In the genomic region with DNA sequence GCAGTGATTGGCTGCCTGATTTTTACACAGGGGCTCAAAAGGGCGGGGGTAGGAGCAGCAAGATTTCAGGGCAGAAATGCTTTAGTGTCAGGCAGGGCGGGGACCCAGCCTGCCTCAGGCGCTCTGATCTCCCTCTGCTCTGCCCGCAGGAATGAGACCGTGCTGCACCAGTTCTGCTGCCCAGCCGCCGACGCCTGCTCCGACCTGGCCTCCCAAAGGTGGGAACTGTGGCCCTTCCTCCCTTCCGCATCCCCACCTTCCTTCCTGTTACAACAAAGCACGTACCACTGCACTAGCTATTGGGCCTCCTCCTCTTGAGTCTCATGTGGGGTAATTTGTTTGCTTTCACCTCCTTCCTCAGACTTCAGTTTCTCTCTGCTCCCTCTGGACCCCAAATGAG, we compare ENCODE assay signal across 24 cellular contexts. TPM values are rescaled to one million over a fixed set of nuclear protein-coding genes. Genes with fewer than 3 reads are reported as not detected.
A peak's percentile ranks its signal among the peaks of the same experiment; 100 is the strongest.
DNase-seq lines count a peak whose midpoint lies in the region; ATAC-seq and TF ChIP-seq lines count a peak whose summit lies in the region.
"Had no signal": no experiment of that assay in that cellular context is flagged by ENCODE, and none has a peak within 500 bp of the region (broad histone marks: within the 10 kb centered on the region; RNA-seq: fewer than 3 reads in every experiment).

No MANE protein-coding gene starts in this region.

- H3K4me3 Mint-ChIP-seq in activated CD4-positive, alpha-beta memory T cell treated with anti-CD3 and anti-CD28 coated beads, Interleukin-2, amount 10 ng/mL, durations not matched to agents 7 days and 5 days = no peak overlapping the region
- H3K4me3 Mint-ChIP-seq: activated naive CD8-positive, alpha-beta T cell treated with anti-CD3 and anti-CD28 coated beads, Interleukin-2, amount 10 ng/mL, durations not matched to agents 7 days and 5 days had no signal

- no peaks in the 10 kb centered on the region for H3F3A ChIP-seq in smooth muscle cell (ENCODE audit: low read depth)

- no peaks in the 10 kb centered on the region for H3K36me3 ChIP-seq in HUES6 (ENCODE audit: control insufficient read depth, insufficient read depth, low read length)
- no peaks in the 10 kb centered on the region for H3K36me3 ChIP-seq in smooth muscle cell (ENCODE audit: low read depth)
- H3K36me3 ChIP-seq: BLaER1, cardiac muscle cell, tibial artery had no signal

- POLR2A ChIA-PET in activated CD4-positive, alpha-beta memory T cell treated with anti-CD3 and anti-CD28 coated beads, Interleukin-2, amount 10 ng/mL, durations not matched to agents 7 days and 5 days (lab: Charles Lee) = no interaction called here

- no peaks in the 10 kb centered on the region for H4K20me1 ChIP-seq in smooth muscle cell (ENCODE audit: low read depth)
- H4K20me1 ChIP-seq: BLaER1 had no signal

- H3K4me1 ChIP-seq in HUES6 (ENCODE audit: control insufficient read depth, insufficient read depth, low read length) = peaks cover 30% of the 10 kb centered on the region
- peaks cover 12% of the 10 kb centered on the region for H3K4me1 ChIP-seq in smooth muscle cell (ENCODE audit: low read depth)
- H3K4me1 ChIP-seq: tibial artery had no signal

- no peaks in the 10 kb centered on the region for H3K4me1 Mint-ChIP-seq in activated CD4-positive, alpha-beta memory T cell treated with anti-CD3 and anti-CD28 coated beads, Interleukin-2, amount 10 ng/mL, durations not matched to agents 7 days and 5 days

- no peak for TF ChIP-seq CTCF in smooth muscle cell (IDR thresholded peaks at IDR 0.05; ENCODE audit: borderline replicate concordance, insufficient read depth, poor library complexity, severe bottlenecking)

- CTCF ChIA-PET in activated CD4-positive, alpha-beta memory T cell treated with anti-CD3 and anti-CD28 coated beads, Interleukin-2, amount 10 ng/mL, durations not matched to agents 7 days and 5 days (lab: Charles Lee) = no interaction called here

- H3K4me3 ChIP-seq in HUES6 (ENCODE audit: low read depth, low read length) (peak overlapping the region; percentile 33), smooth muscle cell (peak overlapping the region; percentile 22)
- H3K4me3 ChIP-seq: BLaER1, cardiac muscle cell, tibial artery had no signal

- peaks cover 2% of the 10 kb centered on the region for H3K9me3 Mint-ChIP-seq in activated CD4-positive, alpha-beta memory T cell treated with anti-CD3 and anti-CD28 coated beads, Interleukin-2, amount 10 ng/mL, durations not matched to agents 7 days and 5 days
- H3K9me3 Mint-ChIP-seq: activated naive CD8-positive, alpha-beta T cell treated with anti-CD3 and anti-CD28 coated beads, Interleukin-2, amount 10 ng/mL, durations not matched to agents 7 days and 5 days had no signal

- H2AFZ ChIP-seq in smooth muscle cell (ENCODE audit: low read depth) = peak overlapping the region; percentile 73

- H3K27ac ChIP-seq in HUES6 (ENCODE audit: low read depth, low read length) (no peak overlapping the region), smooth muscle cell (ENCODE audit: low read depth) (no peak overlapping the region)
- H3K27ac ChIP-seq: BLaER1, cardiac muscle cell, tibial artery, VCaP had no signal

- peaks cover 4% of the 10 kb centered on the region for H3K27me3 Mint-ChIP-seq in activated CD4-positive, alpha-beta memory T cell treated with anti-CD3 and anti-CD28 coated beads, Interleukin-2, amount 10 ng/mL, durations not matched to agents 7 days and 5 days

- H3K9me3 ChIP-seq in HUES6 (ENCODE audit: control insufficient read depth, insufficient read depth, low read depth, low read length) (no peaks in the 10 kb centered on the region), smooth muscle cell (replicated peaks; ENCODE audit: low read depth) (no peaks in the 10 kb centered on the region)
- H3K9me3 ChIP-seq: BLaER1, tibial artery had no signal

- ATAC-seq in GM19035 (IDR thresholded peaks at IDR 0.05; ENCODE audit: unreplicated experiment) = no peak
- no peak for ATAC-seq in HG03095 (IDR thresholded peaks at IDR 0.05; ENCODE audit: unreplicated experiment)
- no peak for ATAC-seq in HG03196 (IDR thresholded peaks at IDR 0.05; ENCODE audit: unreplicated experiment)
- ATAC-seq: left ventricle myocardium superior had no signal

- 14% methylated on average over 9 of the region's 11 CpGs for WGBS in smooth muscle cell (ENCODE audit: low lambda C conversion rate)

- no peaks in the 10 kb centered on the region for H3K36me3 Mint-ChIP-seq in activated CD4-positive, alpha-beta memory T cell treated with anti-CD3 and anti-CD28 coated beads, Interleukin-2, amount 10 ng/mL, durations not matched to agents 7 days and 5 days (ENCODE audit: low read depth)
- H3K36me3 Mint-ChIP-seq: activated naive CD8-positive, alpha-beta T cell treated with anti-CD3 and anti-CD28 coated beads, Interleukin-2, amount 10 ng/mL, durations not matched to agents 7 days and 5 days had no signal

- H3K79me2 ChIP-seq in smooth muscle cell (ENCODE audit: low read depth) = no peaks in the 10 kb centered on the region

- H3K4me2 ChIP-seq in smooth muscle cell = peak overlapping the region; percentile 77

- H3K9ac ChIP-seq in HUES6 (ENCODE audit: low read length) (no peak overlapping the region), smooth muscle cell (ENCODE audit: low read depth) (no peak overlapping the region)
- H3K9ac ChIP-seq: BLaER1 had no signal

- DNase-seq in ecto neural progenitor cell (ENCODE audit: low spot score) (peak; percentile 68), left kidney (ENCODE audit: low read depth, low spot score) (peak; percentile 45), smooth muscle cell (lab: John Stamatoyannopoulos, UW; ENCODE audit: unreplicated experiment) (no peak)
- DNase-seq in activated CD4-positive, alpha-beta memory T cell treated with anti-CD3 and anti-CD28 coated beads, Interleukin-2, amount 10 ng/mL, durations not matched to agents 7 days and 5 days = no peak
- DNase-seq: activated CD4-positive, alpha-beta T cell treated with anti-CD3 and anti-CD28 coated beads, Interleukin-2, amount 50 U/mL, for 48 hours; activated naive CD8-positive, alpha-beta T cell treated with anti-CD3 and anti-CD28 coated beads, Interleukin-2, amount 10 ng/mL, durations not matched to agents 7 days and 5 days; activated T-cell treated with anti-CD3 and anti-CD28 coated beads, Interleukin-2, amount 50 U/mL, for 1 hour; effector memory CD4-positive, alpha-beta T cell; left ventricle myocardium superior; NCI-H1105 treated with DMSO at 0.1 percent for 48 hours; NCI-H345; stimulated activated CD4-positive, alpha-beta T cell treated with anti-CD3 and anti-CD28 coated beads, Interleukin-12 subunit alpha, Interleukin-12 subunit beta, amount 100 ng/mL, for 4 hours; T-helper 1 cell had no signal

- H3K27ac Mint-ChIP-seq in activated CD4-positive, alpha-beta memory T cell treated with anti-CD3 and anti-CD28 coated beads, Interleukin-2, amount 10 ng/mL, durations not matched to agents 7 days and 5 days = no peak overlapping the region
- H3K27ac Mint-ChIP-seq: activated naive CD8-positive, alpha-beta T cell treated with anti-CD3 and anti-CD28 coated beads, Interleukin-2, amount 10 ng/mL, durations not matched to agents 7 days and 5 days; progenitor cell of endocrine pancreas had no signal

- peaks cover 41% of the 10 kb centered on the region for H3K27me3 ChIP-seq in HUES6 (ENCODE audit: control insufficient read depth, insufficient read depth, low read length)
- no peaks in the 10 kb centered on the region for H3K27me3 ChIP-seq in smooth muscle cell (ENCODE audit: low read depth)
- H3K27me3 ChIP-seq: BLaER1, cardiac muscle cell had no signal

RNA-seq across cellular contexts. Expression of a gene that starts 32.4 kb away (rescaled TPM):
- total RNA-seq in smooth muscle cell = 0.72 and 1.2 TPM in 2 replicates
- 1.9 and 2.4 TPM in 2 replicates for polyA plus RNA-seq in smooth muscle cell
- total RNA-seq in activated CD4-positive, alpha-beta memory T cell treated with anti-CD3 and anti-CD28 coated beads, Interleukin-2, amount 10 ng/mL, durations not matched to agents 7 days and 5 days = under 1 TPM; 0.10 to 0.33 TPM
- total RNA-seq: LHCN-M2, myocyte had no signal

Comparison
In these comparisons a context has a peak if more than half of its experiments do, and no peak if none do; other contexts are left out.
1. DNase-seq: peak in ecto neural progenitor cell (single experiment) and left kidney (single experiment); none in smooth muscle cell (single experiment) and activated CD4-positive, alpha-beta memory T cell treated with anti-CD3 and anti-CD28 coated beads, Interleukin-2, amount 10 ng/mL, durations not matched to agents 7 days and 5 days (single experiment).